ENCODE assay signal across 8 cellular contexts in the genomic region with DNA sequence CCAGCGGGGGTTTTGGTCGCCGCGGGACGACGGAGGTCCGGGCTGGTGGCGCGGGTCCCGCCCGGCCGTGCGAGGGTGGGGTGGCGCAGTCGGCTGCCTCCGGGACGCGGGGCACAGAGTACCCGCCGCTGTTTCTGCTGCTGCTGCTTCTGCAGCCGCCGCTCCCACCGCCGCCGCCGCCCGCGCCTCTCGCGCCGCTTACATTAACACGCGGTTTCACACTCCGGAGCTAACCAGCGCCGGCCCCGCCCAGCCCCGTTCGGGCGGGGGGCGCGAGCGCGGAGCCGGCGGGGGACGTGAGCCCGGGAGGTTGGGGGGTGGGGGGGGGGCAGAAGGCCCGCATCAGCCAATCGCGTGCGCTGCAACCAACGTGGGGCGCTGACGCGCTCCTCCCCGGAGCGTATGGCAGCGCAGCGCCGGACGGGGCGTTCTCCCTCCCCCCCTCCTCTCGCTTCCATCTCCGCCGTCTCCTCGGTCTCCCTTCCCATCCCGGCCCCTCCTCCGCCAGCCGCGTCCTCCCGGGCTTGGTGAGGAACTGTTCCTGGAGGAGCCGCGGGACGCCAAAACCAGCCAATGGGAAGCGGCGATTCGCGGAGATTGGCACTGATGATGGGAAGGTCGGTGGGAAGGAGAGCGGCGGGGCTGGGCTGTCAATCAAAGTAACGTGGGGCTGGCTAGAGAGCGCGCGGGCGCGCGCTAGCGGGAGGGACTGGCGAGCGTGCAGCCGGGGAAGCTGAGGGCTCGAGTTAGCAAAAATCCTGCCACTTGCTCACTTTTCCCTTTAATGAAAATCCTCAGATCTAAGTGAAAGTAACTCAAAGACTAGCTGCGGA. TPM values are rescaled to one million over a fixed set of nuclear protein-coding genes. Genes with fewer than 3 reads are reported as not detected.
DNase-seq lines count a peak whose midpoint lies in the region; ATAC-seq lines count a peak whose summit lies in the region.

TSS of gene TLE1 (minus strand) at position 205 of the 833 bp plus-strand sequence. CDS start 1,307 bp downstream, outside the sequence.

- ATAC-seq in GM21723 (IDR thresholded peaks at IDR 0.05; ENCODE audit: unreplicated experiment): peak; percentile 82
- peak; percentile 89 to 91 for ATAC-seq in natural killer cell treated with Interleukin-12 subunit alpha and Interleukin-12 subunit beta and Interleukin-15 and Interleukin-18, amount 100 ng/mL, for 72 hours

- H3K4me1 Mint-ChIP-seq in natural killer cell treated with Interleukin-12 subunit alpha and Interleukin-12 subunit beta and Interleukin-15 and Interleukin-18, amount 100 ng/mL, for 72 hours (ENCODE audit: low read depth in 2 of 2): peaks cover 10 to 18% of the 10 kb centered on the region in 2 donors

- H3K27ac Mint-ChIP-seq in natural killer cell treated with Interleukin-12 subunit alpha and Interleukin-12 subunit beta and Interleukin-15 and Interleukin-18, amount 100 ng/mL, for 72 hours: peak within 1 kb of the TSS; percentile 62 to 85

- no peaks in the 10 kb centered on the region for H3K36me3 Mint-ChIP-seq in natural killer cell treated with Interleukin-12 subunit alpha and Interleukin-12 subunit beta and Interleukin-15 and Interleukin-18, amount 100 ng/mL, for 72 hours

- no peaks in the 10 kb centered on the region for H3K9me3 Mint-ChIP-seq in natural killer cell treated with Interleukin-12 subunit alpha and Interleukin-12 subunit beta and Interleukin-15 and Interleukin-18, amount 100 ng/mL, for 72 hours

- DNase-seq in D341Med (ENCODE audit: low spot score) (peak; percentile 96), KBM-7 (peak; percentile 86), RPMI7951 (ENCODE audit: low read depth) (peak; percentile 99), fibroblast of the conjunctiva (ENCODE audit: low read depth) (peak; percentile 98)
- peak; percentile 82 for DNase-seq in activated gamma-delta T cell treated with anti-CD3 and anti-CD28 coated beads, Interleukin-2, amount 50 U/mL, for 16 hours (ENCODE audit: low read depth)
- DNase-seq in natural killer cell treated with Interleukin-12 subunit alpha and Interleukin-12 subunit beta and Interleukin-15 and Interleukin-18, amount 100 ng/mL, for 72 hours (ENCODE audit: low spot score): peak; percentile 96
- peak; percentile 53 to 92 (median 78) for DNase-seq in stimulated activated naive CD4-positive, alpha-beta T cell (lab: John Stamatoyannopoulos, UW)

- in situ Hi-C loops in KBM-7 (cut with MboI; ENCODE audit: low pct_unique_long_range_greater_than_20kb, low sequenced_read_pairs): no loop called here

- H3K27me3 Mint-ChIP-seq in natural killer cell treated with Interleukin-12 subunit alpha and Interleukin-12 subunit beta and Interleukin-15 and Interleukin-18, amount 100 ng/mL, for 72 hours: peaks cover 12 to 16% of the 10 kb centered on the region in 2 donors

- peak within 1 kb of the TSS; percentile 91 for H3K4me3 Mint-ChIP-seq in natural killer cell treated with Interleukin-12 subunit alpha and Interleukin-12 subunit beta and Interleukin-15 and Interleukin-18, amount 100 ng/mL, for 72 hours

RNA-seq across cellular contexts. Expression of gene TLE1, which starts in this region (rescaled TPM):
- 19.2 and 20.1 TPM in 2 replicates for total RNA-seq in RPMI7951 (2014; rRNA removed; shearing (Covaris generic))
- total RNA-seq in natural killer cell treated with Interleukin-12 subunit alpha and Interleukin-12 subunit beta and Interleukin-15 and Interleukin-18, amount 100 ng/mL, for 72 hours: 1 to 10 TPM; 1.0 to 2.4 TPM

Comparison
In these comparisons a context has a peak if more than half of its experiments do, and no peak if none do; other contexts are left out.
1. Peak in every context shown above with its lines: DNase-seq and ATAC-seq.